Comparison of ENCODE assay signal across 7 cellular contexts in genomic region chr10:3678629-3679227, GRCh38.
"Had no signal": no experiment of that assay in that cellular context is flagged by ENCODE, and none has a peak within 500 bp of the region (broad histone marks: within the 10 kb centered on the region; RNA-seq: fewer than 3 reads in every experiment).

No MANE protein-coding gene starts in this region.

- H3K4me2 ChIP-seq: GM23338 had no signal

- H3K4me3 Mint-ChIP-seq: GM23338 had no signal

- H3K36me3 ChIP-seq: HAP-1 had no signal

- FAIRE-seq: H1, H54, K562 had no signal

- H3K9me3 Mint-ChIP-seq: GM23338 had no signal

- H3K4me1 ChIP-seq: HAP-1 had no signal

- H3K4me1 Mint-ChIP-seq: GM23338 had no signal

- H3K27ac Mint-ChIP-seq: GM23338 had no signal

- H3K4me3 ChIP-seq: GM23338, HAP-1, K562 had no signal

- H2AFZ ChIP-seq: GM23338 had no signal

- H3K9me3 ChIP-seq: HAP-1 had no signal

- DNase-seq: IMR-90, KG1 had no signal
